In genomic region chr6:35620706-35621105, GRCh38 we compare ENCODE assay signal across 22 cellular contexts.
"Had no signal": no experiment of that assay in that cellular context is flagged by ENCODE, and none has a peak within 500 bp of the region (broad histone marks: within the 10 kb centered on the region; RNA-seq: fewer than 3 reads in every experiment).

No MANE protein-coding gene starts in this region.

- H3K36me3 Mint-ChIP-seq: type B pancreatic cell had no signal

- H3K4me3 ChIP-seq: body of pancreas, heart left ventricle, left ventricle myocardium inferior, prostate gland, skin epidermis, stomach had no signal

- H3K27ac ChIP-seq: body of pancreas, epithelial cell of prostate, left ventricle myocardium inferior, stomach had no signal

- H3K4me3 Mint-ChIP-seq: activated CD4-positive, alpha-beta T cell treated with anti-CD3 and anti-CD28 coated beads, Interleukin-2, amount 10 ng/mL, durations not matched to agents 7 days and 5 days; activated CD8-positive, alpha-beta T cell treated with anti-CD3 and anti-CD28 coated beads, Interleukin-2, amount 10 ng/mL, durations not matched to agents 7 days and 5 days; type B pancreatic cell had no signal

- DNase-seq: activated CD4-positive, alpha-beta T cell treated with anti-CD3 and anti-CD28 coated beads, Interleukin-2, amount 10 ng/mL, durations not matched to agents 7 days and 5 days; activated CD4-positive, CD25-positive, alpha-beta regulatory T cell; activated CD8-positive, alpha-beta T cell treated with anti-CD3 and anti-CD28 coated beads, Interleukin-2, amount 10 ng/mL, durations not matched to agents 7 days and 5 days; activated effector memory CD4-positive, alpha-beta T cell treated with Interleukin-2 at 50 U/mL for 16 hours; activated naive CD4-positive, alpha-beta T cell treated with anti-CD3 and anti-CD28 coated beads, Interleukin-2, amount 50 U/mL, for 16 hours; activated T-cell treated with anti-CD3 and anti-CD28 coated beads, Interleukin-2, amount 50 U/mL, for 48 hours; body of pancreas; heart left ventricle; kidney glomerular epithelial cell; left ventricle myocardium inferior; mammary epithelial cell; midbrain; right cardiac atrium; stimulated activated CD4-positive, alpha-beta T cell treated with anti-CD3 and anti-CD28 coated beads, Interleukin-15, amount 100 ng/mL, for 24 hours; stimulated activated CD4-positive, alpha-beta T cell treated with anti-CD3 and anti-CD28 coated beads, Interleukin-2, amount 100 ng/mL, for 48 hours; stomach; T1000 had no signal

- H3K27ac Mint-ChIP-seq: activated CD8-positive, alpha-beta T cell treated with anti-CD3 and anti-CD28 coated beads, Interleukin-2, amount 10 ng/mL, durations not matched to agents 7 days and 5 days; type B pancreatic cell had no signal

- H3K9me3 ChIP-seq: body of pancreas, heart left ventricle, left ventricle myocardium inferior, prostate gland, stomach had no signal

- H3K27me3 Mint-ChIP-seq: activated CD4-positive, alpha-beta T cell treated with anti-CD3 and anti-CD28 coated beads, Interleukin-2, amount 10 ng/mL, durations not matched to agents 7 days and 5 days; type B pancreatic cell had no signal

- ATAC-seq: activated CD8-positive, alpha-beta T cell treated with anti-CD3 and anti-CD28 coated beads, Interleukin-2, amount 10 ng/mL, durations not matched to agents 7 days and 5 days; body of pancreas; heart left ventricle had no signal

- FAIRE-seq: frontal cortex had no signal

- H3K9me3 Mint-ChIP-seq: activated CD4-positive, alpha-beta T cell treated with anti-CD3 and anti-CD28 coated beads, Interleukin-2, amount 10 ng/mL, durations not matched to agents 7 days and 5 days; type B pancreatic cell had no signal

- H3K27me3 ChIP-seq: body of pancreas, heart left ventricle, stomach had no signal

- H3K4me1 ChIP-seq: body of pancreas, prostate gland had no signal
